Comparison of ENCODE assay signal across 7 cellular contexts in the genomic region with DNA sequence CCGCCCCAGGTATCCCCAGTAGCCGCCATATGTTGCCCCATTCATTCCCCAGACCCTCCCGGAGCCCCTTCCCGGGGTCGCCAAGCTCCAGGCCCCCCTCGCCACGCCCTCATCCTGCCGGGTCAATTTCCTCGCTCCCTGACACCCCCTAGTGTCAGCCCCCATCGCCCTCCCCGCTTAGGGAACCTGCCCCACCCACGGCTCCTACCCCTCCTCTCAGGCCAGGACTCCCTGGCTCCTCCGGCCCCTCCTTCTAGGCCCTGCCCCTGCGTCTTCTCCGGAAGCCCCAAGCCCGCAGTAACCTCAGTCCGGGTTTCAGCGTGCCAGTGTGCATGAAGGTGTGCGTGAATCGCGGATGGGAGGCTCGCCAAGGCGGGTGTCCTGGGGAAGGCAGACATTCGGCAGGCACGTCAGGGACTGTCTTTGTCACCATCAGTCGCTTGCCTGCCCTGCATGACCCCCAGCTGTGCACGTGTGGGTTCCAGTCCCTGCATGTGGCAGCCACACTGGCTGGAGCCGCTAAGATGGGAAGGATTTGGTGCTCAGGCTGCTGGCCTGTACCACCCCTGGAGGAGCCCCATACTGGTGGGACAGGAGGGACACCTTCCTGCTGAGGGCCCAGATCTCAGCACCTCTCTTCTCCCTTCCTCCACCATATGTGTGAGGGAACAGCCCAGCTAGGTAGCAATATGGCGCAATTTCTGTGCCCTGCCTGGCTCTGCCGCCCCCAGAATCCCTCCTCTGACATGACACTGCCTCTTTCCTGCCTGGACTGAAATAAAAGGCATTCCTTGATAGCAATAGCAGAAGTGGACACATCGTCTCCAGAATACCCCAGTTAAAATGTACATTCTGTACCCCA. TPM values are rescaled to one million over a fixed set of nuclear protein-coding genes. Genes with fewer than 3 reads are reported as not detected.
DNase-seq lines count a peak whose midpoint lies in the region; ATAC-seq, FAIRE-seq and TF ChIP-seq lines count a peak whose summit lies in the region.
"Had no signal": no experiment of that assay in that cellular context is flagged by ENCODE, and none has a peak within 500 bp of the region (broad histone marks: within the 10 kb centered on the region; RNA-seq: fewer than 3 reads in every experiment).

No MANE protein-coding gene starts in this region.

- no peaks in the 10 kb centered on the region for H3K36me3 Mint-ChIP-seq in nephron progenitor cell (ENCODE audit: low read depth)

- H3K9ac ChIP-seq in HUES6 (ENCODE audit: low read length), result no peak overlapping the region
- no peak overlapping the region for H3K9ac ChIP-seq in GM12878 (ENCODE audit: control insufficient read depth, insufficient read depth, low read length)

- no TSS peak for BruUV-seq in GM12878 (replicated peaks; lab: Mats Ljungman, UMichigan)

- no peak for TF ChIP-seq EP300 in GM12878 (IDR thresholded peaks at IDR 0.05; ENCODE audit: borderline replicate concordance in 1 of 2, control insufficient read depth in 1 of 2, low read depth in 2 of 2, low read length in 2 of 2)

- SMC1A ChIA-PET in GM12878 (lab: Charles Lee; ENCODE audit: uncharacterized antibody, unreplicated experiment), result no interaction called here

- CTCF ChIA-PET in GM12878 (lab: Yijun Ruan, JAX), result interaction anchor here (0.6 to 0.7 kb wide), 2 partner anchors 12 to 234 kb away, joined by 3 read pairs; no protein-coding TSS in a partner anchor

- H3K27me3 ChIP-seq in HUES6 (ENCODE audit: control insufficient read depth, insufficient read depth, low read length), result peaks cover 60% of the 10 kb centered on the region
- H3K27me3 ChIP-seq in GM12878 (replicated peaks in 1 of 2; ENCODE audit: control insufficient read depth in 2 of 2, insufficient read depth in 2 of 2, low read length in 1 of 2), result peaks cover 0 to 4% of the 10 kb centered on the region in 2 experiments; a peak in 3 of 4 replicates

- H3K9me3 Mint-ChIP-seq in nephron progenitor cell, result no peaks in the 10 kb centered on the region

- no peak for TF ChIP-seq RAD21 in GM12878 (IDR thresholded peaks at IDR 0.05; ENCODE audit: insufficient read depth, low read depth, low read length)

- in situ Hi-C loops in GM13977 (cut with MboI; ENCODE audit: low pct_unique_long_range_greater_than_20kb, low sequenced_read_pairs, unreplicated experiment), result no loop called here
- in situ Hi-C loops in GM12878 (cut with MboI), result loop anchor here (5.0 kb wide), 1 partner anchor 51 kb away; the partner anchor contains the start of gene PLCB2

- 22% methylated on average over 22 of the region's 31 CpGs for WGBS in GM12878 (ENCODE audit: insufficient coverage, insufficient replicate concordance, low lambda C conversion rate, missing lambda C conversion rate)

- peak; percentile 46 for DNase-seq in GM13977 (ENCODE audit: low spot score)
- no peak for DNase-seq in GM12878 (ENCODE audit: low read depth, low spot score)
- DNase-seq in nephron progenitor cell, result no peak
- no peak for DNase-seq in cortex of kidney (lab: John Stamatoyannopoulos, UW)

- H3K27ac ChIP-seq in HUES6 (ENCODE audit: low read depth, low read length), result no peak overlapping the region
- no peak overlapping the region for H3K27ac ChIP-seq in GM12878 (ENCODE audit: control insufficient read depth, insufficient read depth)

- no peak for FAIRE-seq in GM12878 (lab: Jason Lieb, UNC)

- RAD21 ChIA-PET in GM12878 (lab: Charles Lee; ENCODE audit: unreplicated experiment), result no interaction called here

- POLR2A ChIA-PET in GM12878 (lab: Charles Lee), result no interaction called here

- peak overlapping the region; percentile 94 for H3K4me2 ChIP-seq in GM12878 (ENCODE audit: control insufficient read depth, insufficient read depth)

- intact Hi-C loops in GM12878 (cut with micrococcal nuclease; ENCODE audit: unreplicated experiment), result no loop called here

- peaks cover 27% of the 10 kb centered on the region for H3K4me1 Mint-ChIP-seq in nephron progenitor cell

- H3K79me2 ChIP-seq in GM12878 (ENCODE audit: control insufficient read depth, insufficient read depth, low read length), result no peaks in the 10 kb centered on the region

- ATAC-seq in GM12878, result peak; percentile 38
- ATAC-seq in GM18858 (IDR thresholded peaks at IDR 0.05; ENCODE audit: unreplicated experiment), result no peak

- peak overlapping the region; percentile 56 for H3K4me3 ChIP-seq in HUES6 (ENCODE audit: low read depth, low read length)
- H3K4me3 ChIP-seq in GM12878, result peak overlapping the region; percentile 68; the same call in 1 of the 2 replicates

- TF ChIP-seq POLR2A in GM12878 (IDR thresholded peaks at IDR 0.05; ENCODE audit: low read depth, low read length), result no peak

- H3K27me3 Mint-ChIP-seq in nephron progenitor cell (ENCODE audit: low read depth, poor library complexity), result peaks cover 51% of the 10 kb centered on the region

- H3K9me3 ChIP-seq in HUES6 (ENCODE audit: control insufficient read depth, insufficient read depth, low read depth, low read length), result no peaks in the 10 kb centered on the region
- no peaks in the 10 kb centered on the region for H3K9me3 ChIP-seq in GM12878 (replicated peaks; ENCODE audit: control insufficient read depth, insufficient read depth, low read length)

- no peaks in the 10 kb centered on the region for H4K20me1 ChIP-seq in GM12878 (ENCODE audit: control insufficient read depth, insufficient read depth)

- H3K4me3 Mint-ChIP-seq in nephron progenitor cell, result peak overlapping the region; percentile 77

- no peaks in the 10 kb centered on the region for H3K36me3 ChIP-seq in HUES6 (ENCODE audit: control insufficient read depth, insufficient read depth, low read length)
- H3K36me3 ChIP-seq in GM12878 (ENCODE audit: control insufficient read depth in 2 of 2, insufficient read depth in 2 of 2, low read length in 1 of 2), result no peaks in the 10 kb centered on the region

- peak overlapping the region; percentile 54 for H2AFZ ChIP-seq in GM12878 (ENCODE audit: control insufficient read depth, low read depth, low read length)

- H3K4me1 ChIP-seq in HUES6 (ENCODE audit: control insufficient read depth, insufficient read depth, low read length) (peaks cover 23% of the 10 kb centered on the region), GM12878 (ENCODE audit: control insufficient read depth, insufficient read depth, low read length) (peaks cover 5% of the 10 kb centered on the region; the same call in 1 of the 2 replicates)

- TF ChIP-seq CTCF in GM13977 (IDR thresholded peaks at IDR 0.05; ENCODE audit: extremely low read depth, insufficient read depth, missing control alignments) (peak; percentile 24), GM12878 (IDR thresholded peaks at IDR 0.05 in 2 of 3, conservative IDR thresholded peaks at IDR 0.05 in 1 of 3; ENCODE audit: control insufficient read depth in 2 of 3, extremely low read depth in 1 of 3, insufficient read depth in 1 of 3, low read depth in 3 of 3, low read length in 3 of 3) (peak in 2 of 3 experiments; percentile 2 to 19; a peak in 1 of 6 replicates), nephron progenitor cell (IDR thresholded peaks at IDR 0.05) (no peak)

- no peak overlapping the region for H3K27ac Mint-ChIP-seq in nephron progenitor cell

RNA-seq across cellular contexts. Expression of gene DISP2, which starts 0.7 kb away (rescaled TPM):
- total RNA-seq in GM12878 (2013; cell fraction: nucleolus; rRNA removed), result not detected in 2 replicates
- total RNA-seq in GM12878 (2014; rRNA removed) (not detected in 2 replicates), GM12878 (2014; rRNA removed; fragmentation: Illumina TruSeq; extraction: Trizol) (not detected in 2 replicates), GM12878 (2021) (not detected in 2 replicates)
- 0.01 TPM for polyA plus RNA-seq in GM12878 (2011; ENCODE audit: low read depth)
- polyA plus RNA-seq in GM12878 (2011; rRNA removed) (not detected in 2 replicates), GM12878 (2014; fragmentation: Illumina TruSeq; extraction: Trizol) (0.03 TPM in 1 of 2 replicates, not detected in the other), GM12878 (2014; fragmentation: Nextera tagmentation; extraction: Ambion mirVana) (under 1 TPM; under 0.01 to 0.20 TPM), GM12878 (2014; rRNA removed) (0.01 TPM in 1 of 2 replicates, not detected in the other), GM12878 (2016; fragmentation: Nextera tagmentation; extraction: Ambion mirVana) (under 1 TPM in 1 of 2 experiments, not detected in 1; 0.12 TPM)
- not detected in 2 replicates for polyA plus RNA-seq in GM12878 (2011; cell fraction: cytosol; rRNA removed)
- 0.01 TPM in 1 of 2 replicates, not detected in the other for polyA plus RNA-seq in GM12878 (2011; cell fraction: nucleus; rRNA removed)
- polyA plus RNA-seq in GM12878 (2012), result 0.01 and 0.25 TPM in 2 replicates
- under 0.01 TPM in 1 of 2 replicates, not detected in the other for polyA minus RNA-seq in GM12878 (2011; rRNA and poly(A)+ RNA removed)
- not detected in 2 replicates for polyA minus RNA-seq in GM12878 (2011; cell fraction: cytosol; rRNA and poly(A)+ RNA removed)
- polyA minus RNA-seq in GM12878 (2011; cell fraction: nucleus; rRNA and poly(A)+ RNA removed), result not detected in 2 replicates

RNA-seq across cellular contexts. Expression of gene PHGR1, which starts 7.9 kb away (rescaled TPM):
- not detected in 2 replicates for total RNA-seq in GM12878 (2013; cell fraction: nucleolus; rRNA removed)
- total RNA-seq in GM12878 (2014; rRNA removed) (not detected in 2 replicates), GM12878 (2014; rRNA removed; fragmentation: Illumina TruSeq; extraction: Trizol) (not detected in 2 replicates), GM12878 (2021) (not detected in 2 replicates)
- polyA plus RNA-seq in GM12878 (2011; ENCODE audit: low read depth), result not detected
- polyA plus RNA-seq in GM12878 (2011; rRNA removed) (not detected in 2 replicates), GM12878 (2014; fragmentation: Illumina TruSeq; extraction: Trizol) (not detected in 2 replicates), GM12878 (2014; fragmentation: Nextera tagmentation; extraction: Ambion mirVana) (not detected), GM12878 (2014; rRNA removed) (not detected in 2 replicates), GM12878 (2016; fragmentation: Nextera tagmentation; extraction: Ambion mirVana) (not detected)
- not detected in 2 replicates for polyA plus RNA-seq in GM12878 (2011; cell fraction: cytosol; rRNA removed)
- not detected in 2 replicates for polyA plus RNA-seq in GM12878 (2011; cell fraction: nucleus; rRNA removed)
- not detected in 2 replicates for polyA plus RNA-seq in GM12878 (2012)
- polyA minus RNA-seq in GM12878 (2011; rRNA and poly(A)+ RNA removed), result not detected in 2 replicates
- not detected in 2 replicates for polyA minus RNA-seq in GM12878 (2011; cell fraction: cytosol; rRNA and poly(A)+ RNA removed)
- polyA minus RNA-seq in GM12878 (2011; cell fraction: nucleus; rRNA and poly(A)+ RNA removed), result not detected in 2 replicates
- total RNA-seq: aorta had no signal

RNA-seq across cellular contexts. Expression of gene CCDC9B, which starts 18.0 kb away (rescaled TPM):
- total RNA-seq in GM12878 (2013; cell fraction: nucleolus; rRNA removed), result not detected in 2 replicates
- not detected in 2 replicates for total RNA-seq in GM12878 (2014; rRNA removed)
- total RNA-seq in GM12878 (2014; rRNA removed; fragmentation: Illumina TruSeq; extraction: Trizol), result 0.04 and 0.05 TPM in 2 replicates
- 0.08 and 0.19 TPM in 2 replicates for total RNA-seq in GM12878 (2021)
- polyA plus RNA-seq in GM12878 (2011; ENCODE audit: low read depth), result not detected
- polyA plus RNA-seq in GM12878 (2011; rRNA removed), result not detected in 2 replicates
- not detected in 2 replicates for polyA plus RNA-seq in GM12878 (2011; cell fraction: cytosol; rRNA removed)
- 0.01 TPM in 1 of 2 replicates, not detected in the other for polyA plus RNA-seq in GM12878 (2011; cell fraction: nucleus; rRNA removed)
- polyA plus RNA-seq in GM12878 (2012), result 0.06 and 0.07 TPM in 2 replicates
- polyA plus RNA-seq in GM12878 (2014; fragmentation: Illumina TruSeq; extraction: Trizol), result 0.01 and 0.11 TPM in 2 replicates
- under 1 TPM in 1 of 2 experiments, not detected in 1; 0.02 TPM for polyA plus RNA-seq in GM12878 (2014; fragmentation: Nextera tagmentation; extraction: Ambion mirVana)
- polyA plus RNA-seq in GM12878 (2014; rRNA removed), result 0.05 TPM in 1 of 2 replicates, not detected in the other
- not detected for polyA plus RNA-seq in GM12878 (2016; fragmentation: Nextera tagmentation; extraction: Ambion mirVana)
- not detected in 2 replicates for polyA minus RNA-seq in GM12878 (2011; rRNA and poly(A)+ RNA removed)
- not detected in 2 replicates for polyA minus RNA-seq in GM12878 (2011; cell fraction: cytosol; rRNA and poly(A)+ RNA removed)
- not detected in 2 replicates for polyA minus RNA-seq in GM12878 (2011; cell fraction: nucleus; rRNA and poly(A)+ RNA removed)

RNA-seq across cellular contexts. Expression of gene KNSTRN, which starts 23.8 kb away (rescaled TPM):
- total RNA-seq in GM12878 (2013; cell fraction: nucleolus; rRNA removed), result 36.3 and 44.8 TPM in 2 replicates
- total RNA-seq in GM12878 (2014; rRNA removed) (50.3 and 51.7 TPM in 2 replicates), GM12878 (2014; rRNA removed; fragmentation: Illumina TruSeq; extraction: Trizol) (63.4 and 72.1 TPM in 2 replicates), GM12878 (2021) (38.1 and 39.4 TPM in 2 replicates)
- 13.4 TPM for polyA plus RNA-seq in GM12878 (2011; ENCODE audit: low read depth)
- polyA plus RNA-seq in GM12878 (2011; rRNA removed) (35.5 and 51.2 TPM in 2 replicates), GM12878 (2014; fragmentation: Illumina TruSeq; extraction: Trizol) (57.5 and 60.4 TPM in 2 replicates), GM12878 (2014; fragmentation: Nextera tagmentation; extraction: Ambion mirVana) (10 to 100 TPM; 30.3 to 37.3 TPM), GM12878 (2014; rRNA removed) (41.8 and 42.6 TPM in 2 replicates), GM12878 (2016; fragmentation: Nextera tagmentation; extraction: Ambion mirVana) (10 to 100 TPM; 63.3 to 64.5 TPM)
- 19.7 and 20.1 TPM in 2 replicates for polyA plus RNA-seq in GM12878 (2011; cell fraction: cytosol; rRNA removed)
- 17.5 and 24.4 TPM in 2 replicates for polyA plus RNA-seq in GM12878 (2011; cell fraction: nucleus; rRNA removed)
- polyA plus RNA-seq in GM12878 (2012), result 13.8 and 20.9 TPM in 2 replicates
- polyA minus RNA-seq in GM12878 (2011; rRNA and poly(A)+ RNA removed), result 38.5 and 53.4 TPM in 2 replicates
- polyA minus RNA-seq in GM12878 (2011; cell fraction: cytosol; rRNA and poly(A)+ RNA removed), result 8.0 and 16.4 TPM in 2 replicates
- polyA minus RNA-seq in GM12878 (2011; cell fraction: nucleus; rRNA and poly(A)+ RNA removed), result 9.8 and 16.9 TPM in 2 replicates

RNA-seq across cellular contexts. Expression of gene INAFM2, which starts 35.2 kb away (rescaled TPM):
- total RNA-seq in GM12878 (2013; cell fraction: nucleolus; rRNA removed), result 2.6 and 3.5 TPM in 2 replicates
- total RNA-seq in GM12878 (2014; rRNA removed), result 3.8 and 5.0 TPM in 2 replicates
- total RNA-seq in GM12878 (2014; rRNA removed; fragmentation: Illumina TruSeq; extraction: Trizol), result 3.9 and 5.2 TPM in 2 replicates
- total RNA-seq in GM12878 (2021), result 5.2 and 8.1 TPM in 2 replicates
- 2.1 TPM for polyA plus RNA-seq in GM12878 (2011; ENCODE audit: low read depth)
- polyA plus RNA-seq in GM12878 (2011; rRNA removed), result 4.0 and 4.2 TPM in 2 replicates
- 1.9 and 2.6 TPM in 2 replicates for polyA plus RNA-seq in GM12878 (2011; cell fraction: cytosol; rRNA removed)
- 2.5 and 3.4 TPM in 2 replicates for polyA plus RNA-seq in GM12878 (2011; cell fraction: nucleus; rRNA removed)
- polyA plus RNA-seq in GM12878 (2012), result 3.1 and 3.9 TPM in 2 replicates
- polyA plus RNA-seq in GM12878 (2014; fragmentation: Illumina TruSeq; extraction: Trizol), result 3.9 and 5.9 TPM in 2 replicates
- polyA plus RNA-seq in GM12878 (2014; fragmentation: Nextera tagmentation; extraction: Ambion mirVana), result 1 to 10 TPM; 2.0 to 2.4 TPM
- 3.0 and 4.2 TPM in 2 replicates for polyA plus RNA-seq in GM12878 (2014; rRNA removed)
- polyA plus RNA-seq in GM12878 (2016; fragmentation: Nextera tagmentation; extraction: Ambion mirVana), result 1 to 10 TPM in 1 of 2 experiments, under 1 TPM in 1; 0.75 to 1.2 TPM
- 1.3 and 1.9 TPM in 2 replicates for polyA minus RNA-seq in GM12878 (2011; rRNA and poly(A)+ RNA removed)
- 0.62 and 0.80 TPM in 2 replicates for polyA minus RNA-seq in GM12878 (2011; cell fraction: cytosol; rRNA and poly(A)+ RNA removed)
- polyA minus RNA-seq in GM12878 (2011; cell fraction: nucleus; rRNA and poly(A)+ RNA removed), result 1.2 and 1.5 TPM in 2 replicates
